ENCODE assay signal across 21 cellular contexts in genomic region chr3:126661532-126661931, GRCh38. TPM values are rescaled to one million over a fixed set of nuclear protein-coding genes. Genes with fewer than 3 reads are reported as not detected.
DNase-seq lines count a peak whose midpoint lies in the region; ATAC-seq and TF ChIP-seq lines count a peak whose summit lies in the region.
"Had no signal": no experiment of that assay in that cellular context is flagged by ENCODE, and none has a peak within 500 bp of the region (broad histone marks: within the 10 kb centered on the region; RNA-seq: fewer than 3 reads in every experiment).

No MANE protein-coding gene starts in this region.

- H3K9me3 Mint-ChIP-seq in activated CD4-positive, alpha-beta T cell treated with anti-CD3 and anti-CD28 coated beads for 36 hours (ENCODE audit: low read depth), result no peaks in the 10 kb centered on the region
- no peaks in the 10 kb centered on the region for H3K9me3 Mint-ChIP-seq in activated CD4-positive, alpha-beta T cell treated with anti-CD3 and anti-CD28 coated beads, Interleukin-2, amount 10 ng/mL, durations not matched to agents 7 days and 5 days
- no peaks in the 10 kb centered on the region for H3K9me3 Mint-ChIP-seq in stimulated activated naive CD8-positive, alpha-beta T cell treated with anti-CD3 and anti-CD28 coated beads, Interleukin-15, amount 100 ng/mL, for 72 hours

- H3K36me3 ChIP-seq in esophagus muscularis mucosa (no peaks in the 10 kb centered on the region), vagina (no peaks in the 10 kb centered on the region), MM.1S (replicated peaks; ENCODE audit: insufficient read depth, low read length) (no peaks in the 10 kb centered on the region)
- H3K36me3 ChIP-seq: BE2C; BLaER1 treated with 17β-estradiol and CSF1 and Interleukin-3, amounts not matched to agents 10 nM and 100 nM had no signal

- TF ChIP-seq EP300 in esophagus muscularis mucosa (IDR thresholded peaks at IDR 0.05), result no peak

- H3K27me3 ChIP-seq in esophagus muscularis mucosa (peaks cover 0 to 66% (median 0%) of the 10 kb centered on the region in 4 donors), vagina (no peaks in the 10 kb centered on the region), MM.1S (replicated peaks; ENCODE audit: insufficient read depth, low read length) (peaks cover 8% of the 10 kb centered on the region)
- H3K27me3 ChIP-seq: BE2C had no signal

- H3K27ac Mint-ChIP-seq in activated CD4-positive, alpha-beta T cell treated with anti-CD3 and anti-CD28 coated beads for 36 hours, result no peak overlapping the region
- no peak overlapping the region for H3K27ac Mint-ChIP-seq in activated CD4-positive, alpha-beta T cell treated with anti-CD3 and anti-CD28 coated beads, Interleukin-2, amount 10 ng/mL, durations not matched to agents 7 days and 5 days
- H3K27ac Mint-ChIP-seq in stimulated activated naive CD8-positive, alpha-beta T cell treated with anti-CD3 and anti-CD28 coated beads, Interleukin-15, amount 100 ng/mL, for 72 hours, result no peak overlapping the region
- H3K27ac Mint-ChIP-seq: CD4-positive, alpha-beta memory T cell; GM23338; H9 had no signal

- H3K4me1 Mint-ChIP-seq in activated CD4-positive, alpha-beta T cell treated with anti-CD3 and anti-CD28 coated beads for 36 hours, result no peaks in the 10 kb centered on the region
- H3K4me1 Mint-ChIP-seq in activated CD4-positive, alpha-beta T cell treated with anti-CD3 and anti-CD28 coated beads, Interleukin-2, amount 10 ng/mL, durations not matched to agents 7 days and 5 days, result peaks cover 5% of the 10 kb centered on the region
- H3K4me1 Mint-ChIP-seq in stimulated activated naive CD8-positive, alpha-beta T cell treated with anti-CD3 and anti-CD28 coated beads, Interleukin-15, amount 100 ng/mL, for 72 hours, result no peaks in the 10 kb centered on the region
- H3K4me1 Mint-ChIP-seq: CD14-positive monocyte; CD4-positive, alpha-beta memory T cell had no signal

- H3F3A ChIP-seq in MM.1S (ENCODE audit: insufficient read depth, low read length), result no peaks in the 10 kb centered on the region

- no peak for TF ChIP-seq CTCF in esophagus muscularis mucosa (IDR thresholded peaks at IDR 0.05)
- no peak for TF ChIP-seq CTCF in vagina (IDR thresholded peaks at IDR 0.05)
- no peak for TF ChIP-seq CTCF in MM.1S (IDR thresholded peaks at IDR 0.05; ENCODE audit: low read length)

- H3K27ac ChIP-seq in esophagus muscularis mucosa (replicated peaks in 1 of 4) (no peak overlapping the region), vagina (no peak overlapping the region), MM.1S (ENCODE audit: low read length) (no peak overlapping the region)
- H3K27ac ChIP-seq: 22Rv1; BLaER1 treated with 17β-estradiol and CSF1 and Interleukin-3, amounts not matched to agents 10 nM and 100 nM had no signal

- no peaks in the 10 kb centered on the region for H4K20me1 ChIP-seq in MM.1S (ENCODE audit: insufficient read depth, low read length)

- CTCF ChIA-PET in activated CD4-positive, alpha-beta T cell treated with anti-CD3 and anti-CD28 coated beads for 36 hours (lab: Charles Lee), result no interaction called here
- CTCF ChIA-PET in activated CD4-positive, alpha-beta T cell treated with anti-CD3 and anti-CD28 coated beads, Interleukin-2, amount 10 ng/mL, durations not matched to agents 7 days and 5 days (lab: Charles Lee), result no interaction called here

- no peak overlapping the region for H3K4me3 ChIP-seq in esophagus muscularis mucosa
- H3K4me3 ChIP-seq in vagina, result no peak overlapping the region
- no peak overlapping the region for H3K4me3 ChIP-seq in MM.1S (ENCODE audit: low read length)
- H3K4me3 ChIP-seq: BLaER1 treated with 17β-estradiol and CSF1 and Interleukin-3, amounts not matched to agents 10 nM and 100 nM; GM23338 had no signal

- WGBS in esophagus muscularis mucosa, result 69% methylated on average over 5 of the region's 5 CpGs

- H3K4me3 Mint-ChIP-seq in activated CD4-positive, alpha-beta T cell treated with anti-CD3 and anti-CD28 coated beads for 36 hours, result no peak overlapping the region
- H3K4me3 Mint-ChIP-seq in activated CD4-positive, alpha-beta T cell treated with anti-CD3 and anti-CD28 coated beads, Interleukin-2, amount 10 ng/mL, durations not matched to agents 7 days and 5 days, result no peak overlapping the region
- H3K4me3 Mint-ChIP-seq in stimulated activated naive CD8-positive, alpha-beta T cell treated with anti-CD3 and anti-CD28 coated beads, Interleukin-15, amount 100 ng/mL, for 72 hours, result no peak overlapping the region
- H3K4me3 Mint-ChIP-seq: CD14-positive monocyte; CD4-positive, alpha-beta memory T cell; GM23338; H9 had no signal

- no peak overlapping the region for H3K4me2 ChIP-seq in MM.1S (ENCODE audit: low read depth, low read length)
- H3K4me2 ChIP-seq: BLaER1 treated with 17β-estradiol and CSF1 and Interleukin-3, amounts not matched to agents 10 nM and 100 nM; GM23338 had no signal

- TF ChIP-seq POLR2A in esophagus muscularis mucosa (IDR thresholded peaks at IDR 0.05; ENCODE audit: low read depth) (no peak), vagina (IDR thresholded peaks at IDR 0.05) (no peak)

- H3K27me3 Mint-ChIP-seq in activated CD4-positive, alpha-beta T cell treated with anti-CD3 and anti-CD28 coated beads for 36 hours, result peaks cover 3% of the 10 kb centered on the region
- peaks cover 2% of the 10 kb centered on the region for H3K27me3 Mint-ChIP-seq in activated CD4-positive, alpha-beta T cell treated with anti-CD3 and anti-CD28 coated beads, Interleukin-2, amount 10 ng/mL, durations not matched to agents 7 days and 5 days
- peaks cover 17% of the 10 kb centered on the region for H3K27me3 Mint-ChIP-seq in stimulated activated naive CD8-positive, alpha-beta T cell treated with anti-CD3 and anti-CD28 coated beads, Interleukin-15, amount 100 ng/mL, for 72 hours

- peak; percentile 9 for ATAC-seq in activated CD4-positive, alpha-beta T cell treated with anti-CD3 and anti-CD28 coated beads for 36 hours
- ATAC-seq in stimulated activated naive CD8-positive, alpha-beta T cell treated with anti-CD3 and anti-CD28 coated beads, Interleukin-15, amount 100 ng/mL, for 72 hours, result peak; percentile 31
- ATAC-seq in stimulated activated naive CD8-positive, alpha-beta T cell treated with anti-CD3 and anti-CD28 coated beads, Interleukin-15, Interleukin-2, amounts not matched to agents 100 U/mL and 50 U/mL, for 24 hours, result no peak
- ATAC-seq: GM23338, HCT116 had no signal

- no peak for DNase-seq in activated CD4-positive, alpha-beta T cell treated with anti-CD3 and anti-CD28 coated beads for 36 hours
- DNase-seq in activated CD4-positive, alpha-beta T cell treated with anti-CD3 and anti-CD28 coated beads, Interleukin-2, amount 10 ng/mL, durations not matched to agents 7 days and 5 days, result no peak
- DNase-seq in stimulated activated naive CD8-positive, alpha-beta T cell treated with anti-CD3 and anti-CD28 coated beads, Interleukin-15, amount 100 ng/mL, for 72 hours, result no peak
- no peak for DNase-seq in stimulated activated naive CD8-positive, alpha-beta T cell treated with anti-CD3 and anti-CD28 coated beads, Interleukin-15, Interleukin-2, amounts not matched to agents 100 U/mL and 50 U/mL, for 24 hours
- DNase-seq in esophagus muscularis mucosa (ENCODE audit: extremely low spot score) (peak; percentile 75), vagina (ENCODE audit: extremely low spot score in 2 of 2) (peak; percentile 77 to 89), MM.1S (no peak), NCI-H524 treated with DMSO at 0.1 percent for 48 hours (lab: John Stamatoyannopoulos, UW) (no peak)
- DNase-seq: AML-193; BE2C; CD4-positive, alpha-beta memory T cell; COR-L47; DMS53; DMS79 treated with DMSO at 0.1 percent for 48 hours; GF-D8; H9 had no signal

- intact Hi-C loops in activated CD4-positive, alpha-beta T cell treated with anti-CD3 and anti-CD28 coated beads for 36 hours (cut with DNase I, micrococcal nuclease), result no loop called here
- intact Hi-C loops in esophagus muscularis mucosa (cut with DNase I) (no loop called here), vagina (cut with DNase I) (no loop called here)

- POLR2A ChIA-PET in activated CD4-positive, alpha-beta T cell treated with anti-CD3 and anti-CD28 coated beads for 36 hours (lab: Charles Lee), result no interaction called here
- POLR2A ChIA-PET in activated CD4-positive, alpha-beta T cell treated with anti-CD3 and anti-CD28 coated beads, Interleukin-2, amount 10 ng/mL, durations not matched to agents 7 days and 5 days (lab: Charles Lee), result no interaction called here

- no peaks in the 10 kb centered on the region for H3K9me2 ChIP-seq in MM.1S (replicated peaks; ENCODE audit: insufficient read depth, low read length)

- no peak overlapping the region for H2AFZ ChIP-seq in MM.1S (ENCODE audit: low read length)
- H2AFZ ChIP-seq: GM23338 had no signal

- no peaks in the 10 kb centered on the region for H3K36me3 Mint-ChIP-seq in activated CD4-positive, alpha-beta T cell treated with anti-CD3 and anti-CD28 coated beads for 36 hours (ENCODE audit: low read depth)
- H3K36me3 Mint-ChIP-seq in activated CD4-positive, alpha-beta T cell treated with anti-CD3 and anti-CD28 coated beads, Interleukin-2, amount 10 ng/mL, durations not matched to agents 7 days and 5 days (ENCODE audit: low read depth), result no peaks in the 10 kb centered on the region
- H3K36me3 Mint-ChIP-seq: CD14-positive monocyte; CD4-positive, alpha-beta memory T cell had no signal

- no peaks in the 10 kb centered on the region for H3K4me1 ChIP-seq in esophagus muscularis mucosa
- no peaks in the 10 kb centered on the region for H3K4me1 ChIP-seq in vagina
- H3K4me1 ChIP-seq in MM.1S (ENCODE audit: low read length), result no peaks in the 10 kb centered on the region
- H3K4me1 ChIP-seq: BE2C had no signal

- no peaks in the 10 kb centered on the region for H3K9me3 ChIP-seq in esophagus muscularis mucosa
- H3K9me3 ChIP-seq in vagina, result no peaks in the 10 kb centered on the region
- no peaks in the 10 kb centered on the region for H3K9me3 ChIP-seq in MM.1S (replicated peaks; ENCODE audit: insufficient read depth, low read length)
- H3K9me3 ChIP-seq: BE2C had no signal

- H3K9ac ChIP-seq in MM.1S (ENCODE audit: low read length), result no peak overlapping the region
- H3K9ac ChIP-seq: BLaER1 treated with 17β-estradiol and CSF1 and Interleukin-3, amounts not matched to agents 10 nM and 100 nM had no signal

- no peaks in the 10 kb centered on the region for H3K79me2 ChIP-seq in MM.1S (ENCODE audit: low read length)

RNA-seq across cellular contexts. Expression of gene TXNRD3, which starts 6.6 kb away (rescaled TPM):
- total RNA-seq in activated CD4-positive, alpha-beta T cell treated with anti-CD3 and anti-CD28 coated beads for 36 hours, result 1 to 10 TPM; 2.5 to 3.5 TPM
- 1 to 10 TPM in 1 of 2 experiments, under 1 TPM in 1; 0.94 to 1.3 TPM for total RNA-seq in activated CD4-positive, alpha-beta T cell treated with anti-CD3 and anti-CD28 coated beads, Interleukin-2, amount 10 ng/mL, durations not matched to agents 7 days and 5 days
- 10 to 100 TPM; 12.8 to 23.7 (median 18.7) TPM for total RNA-seq in esophagus muscularis mucosa
- 7.1 TPM for total RNA-seq in vagina

RNA-seq across cellular contexts. Expression of gene CHCHD6, which starts 42.5 kb away (rescaled TPM):
- 10 to 100 TPM; 17.1 to 17.7 TPM for total RNA-seq in activated CD4-positive, alpha-beta T cell treated with anti-CD3 and anti-CD28 coated beads for 36 hours
- total RNA-seq in activated CD4-positive, alpha-beta T cell treated with anti-CD3 and anti-CD28 coated beads, Interleukin-2, amount 10 ng/mL, durations not matched to agents 7 days and 5 days, result 1 to 10 TPM; 5.4 to 7.4 TPM
- total RNA-seq in esophagus muscularis mucosa, result 10 to 100 TPM; 10.3 to 13.4 (median 12.1) TPM
- total RNA-seq in vagina, result 12.8 TPM

Comparison
In these comparisons a context has a peak if more than half of its experiments do, and no peak if none do; other contexts are left out.
1. DNase-seq: peak in esophagus muscularis mucosa (single experiment) and vagina (2 of 2); none in activated CD4-positive, alpha-beta T cell treated with anti-CD3 and anti-CD28 coated beads for 36 hours (single experiment), activated CD4-positive, alpha-beta T cell treated with anti-CD3 and anti-CD28 coated beads, Interleukin-2, amount 10 ng/mL, durations not matched to agents 7 days and 5 days (single experiment), stimulated activated naive CD8-positive, alpha-beta T cell treated with anti-CD3 and anti-CD28 coated beads, Interleukin-15, amount 100 ng/mL, for 72 hours (0 of 2), stimulated activated naive CD8-positive, alpha-beta T cell treated with anti-CD3 and anti-CD28 coated beads, Interleukin-15, Interleukin-2, amounts not matched to agents 100 U/mL and 50 U/mL, for 24 hours (single experiment), MM.1S (single experiment) and NCI-H524 treated with DMSO at 0.1 percent for 48 hours (single experiment).